ENCODE assay signal across 1 cellular context in genomic region chr14:101813171-101813759, GRCh38.
TF ChIP-seq lines count a peak whose summit lies in the region.

No MANE protein-coding gene starts in this region.

TF ChIP-seq in K562, 482 proteins besides CTCF, POLR2A, EP300 and RAD21 (continued from another document):
- peak; percentile 91 for TF ChIP-seq ZBTB40 (IDR thresholded peaks at IDR 0.05)
- peak; percentile 89 for TF ChIP-seq ZBTB40 (CRISPR knock-in tag; IDR thresholded peaks at IDR 0.05)
TF ChIP-seq in K562: peak in this region for 1.
